18 cellular contexts compared by ENCODE assay signal in genomic region chr9:134770972-134771971, GRCh38.
DNase-seq lines count a peak whose midpoint lies in the region; ATAC-seq and TF ChIP-seq lines count a peak whose summit lies in the region.
"Had no signal": no experiment of that assay in that cellular context is flagged by ENCODE, and none has a peak within 500 bp of the region (broad histone marks: within the 10 kb centered on the region; RNA-seq: fewer than 3 reads in every experiment).

No MANE protein-coding gene starts in this region.

- H2AFZ ChIP-seq in trophoblast cell (ENCODE audit: insufficient read depth, low read length, poor library complexity) = no peak overlapping the region

- no peak overlapping the region for H4K91ac ChIP-seq in trophoblast cell (ENCODE audit: low read depth, low read length)

- no peak overlapping the region for H2BK12ac ChIP-seq in trophoblast cell (ENCODE audit: low read length)

- CTCF ChIA-PET in HEK293 (lab: Yijun Ruan, JAX) = interaction anchor here (0.9 to 1.5 kb wide), 3 partner anchors 11 to 322 kb away, joined by 3 read pairs; no protein-coding TSS in a partner anchor

- H3K23ac ChIP-seq in trophoblast cell (ENCODE audit: low read length) = no peak overlapping the region

- ATAC-seq in Right ventricle myocardium superior (ENCODE audit: poor library complexity) = no peak
- no peak for ATAC-seq in Right ventricle myocardium inferior
- ATAC-seq: lower lobe of right lung; naive thymus-derived CD4-positive, alpha-beta T cell; PC-3 had no signal

- H3K9me3 ChIP-seq in HEK293 (ENCODE audit: control insufficient read depth, insufficient read depth, low read depth, low read length) = no peaks in the 10 kb centered on the region
- H3K9me3 ChIP-seq in trophoblast cell (ENCODE audit: insufficient read depth, low read depth, low read length) = peaks cover 5% of the 10 kb centered on the region
- H3K9me3 ChIP-seq: lower lobe of right lung had no signal

- H3K18ac ChIP-seq in trophoblast cell (ENCODE audit: low read length) = no peak overlapping the region

- DNase-seq in Right ventricle myocardium superior (peak; percentile 64), Right ventricle myocardium inferior (ENCODE audit: missing footprints) (no peak), chondrocyte (ENCODE audit: low spot score) (no peak), trophoblast cell (no peak), ureter (ENCODE audit: low spot score) (no peak), OCI-M2 (lab: John Stamatoyannopoulos, UW; ENCODE audit: unreplicated experiment) (no peak)
- no peak for DNase-seq in stimulated activated CD4-positive, alpha-beta T cell treated with anti-CD3 and anti-CD28 coated beads, Interleukin-4, amount 100 ng/mL, for 1 hour
- DNase-seq: ACHN; activated gamma-delta T cell; anterior cingulate cortex; foreskin melanocyte; HFFc6; lower lobe of right lung; naive thymus-derived CD4-positive, alpha-beta T cell; NCI-H2081 treated with DMSO at 0.1 percent for 48 hours; NCI-H524; PC-3 had no signal

- POLR2A ChIA-PET in HEK293 (lab: Yijun Ruan, JAX) = no interaction called here

- no peaks in the 10 kb centered on the region for H3K79me1 ChIP-seq in trophoblast cell (ENCODE audit: low read length)

- TF ChIP-seq CTCF in HEK293 (tag by site-specific recombination; IDR thresholded peaks at IDR 0.05) (no peak), chondrocyte (IDR thresholded peaks at IDR 0.05) (no peak)

- H3K4me2 ChIP-seq in trophoblast cell (ENCODE audit: low read length) = no peak overlapping the region

- H3K4ac ChIP-seq in trophoblast cell (ENCODE audit: low read depth, low read length) = no peak overlapping the region

- no peak overlapping the region for H3K27ac ChIP-seq in HEK293 (ENCODE audit: extremely low read depth, low read depth, low read length)
- H3K27ac ChIP-seq in trophoblast cell (ENCODE audit: low read depth, low read length) = no peak overlapping the region
- H3K27ac ChIP-seq: lower lobe of right lung had no signal

- H4K8ac ChIP-seq in trophoblast cell (ENCODE audit: low read depth, low read length) = no peak overlapping the region

- intact Hi-C loops in Right ventricle myocardium superior (cut with DNase I) = no loop called here
- intact Hi-C loops in Right ventricle myocardium inferior (cut with DNase I) = no loop called here

- no peaks in the 10 kb centered on the region for H3K27me3 ChIP-seq in trophoblast cell (ENCODE audit: insufficient read depth, low read length)

- H2AK5ac ChIP-seq in trophoblast cell (ENCODE audit: low read length) = no peak overlapping the region

- H3K27ac Mint-ChIP-seq in chondrocyte (ENCODE audit: unreplicated experiment) = peak overlapping the region; percentile 17
- H3K27ac Mint-ChIP-seq: HFFc6; naive thymus-derived CD4-positive, alpha-beta T cell had no signal

- peaks cover 53% of the 10 kb centered on the region for H3K4me1 Mint-ChIP-seq in chondrocyte (ENCODE audit: low read depth)

- H3K4me1 ChIP-seq in HEK293 (ENCODE audit: control insufficient read depth, insufficient read depth, low read length) = peaks cover 3% of the 10 kb centered on the region; the same call in 1 of the 2 replicates
- H3K4me1 ChIP-seq in trophoblast cell (ENCODE audit: control insufficient read depth in 1 of 2, insufficient read depth in 2 of 2, low read length in 2 of 2) = peaks cover 0 to 4% of the 10 kb centered on the region in 2 experiments

- no peaks in the 10 kb centered on the region for H3K27me3 Mint-ChIP-seq in chondrocyte (ENCODE audit: low read depth)

- H3K36me3 ChIP-seq in HEK293 (ENCODE audit: control insufficient read depth in 2 of 2, insufficient read depth in 1 of 2, low read length in 2 of 2) (no peaks in the 10 kb centered on the region), trophoblast cell (ENCODE audit: control insufficient read depth in 1 of 2, insufficient read depth in 2 of 2, low read length in 2 of 2) (peaks cover 84 to 88% of the 10 kb centered on the region in 2 experiments)

- WGBS in trophoblast cell (ENCODE audit: extremely low coverage, insufficient coverage, insufficient read length) = no CpG with 5 or more reads among the region's 34 CpGs

- H3K9me3 Mint-ChIP-seq in chondrocyte (ENCODE audit: low read depth) = no peaks in the 10 kb centered on the region
- H3K9me3 Mint-ChIP-seq: HFFc6; naive thymus-derived CD4-positive, alpha-beta T cell had no signal

- H3K4me3 ChIP-seq in HEK293 (ENCODE audit: low read depth, low read length) (no peak overlapping the region), trophoblast cell (ENCODE audit: low read depth, low read length) (peak overlapping the region; percentile 19)
- H3K4me3 ChIP-seq: lower lobe of right lung had no signal

- H3K14ac ChIP-seq in trophoblast cell (ENCODE audit: low read length) = no peak overlapping the region

- H3K4me3 Mint-ChIP-seq in chondrocyte (ENCODE audit: unreplicated experiment) = no peak overlapping the region
- H3K4me3 Mint-ChIP-seq: HFFc6; naive thymus-derived CD4-positive, alpha-beta T cell had no signal

- no peak overlapping the region for H4K12ac ChIP-seq in trophoblast cell (ENCODE audit: low read depth, low read length)

- no peaks in the 10 kb centered on the region for H3K79me2 ChIP-seq in trophoblast cell (ENCODE audit: control insufficient read depth, insufficient read depth, low read length, poor library complexity)

- no peak overlapping the region for H2BK5ac ChIP-seq in trophoblast cell (ENCODE audit: low read depth, low read length, poor library complexity)

- H3K9ac ChIP-seq in trophoblast cell (ENCODE audit: low read length) = no peak overlapping the region

- peaks cover 46% of the 10 kb centered on the region for H3K36me3 Mint-ChIP-seq in chondrocyte (ENCODE audit: low read depth)
- H3K36me3 Mint-ChIP-seq: naive thymus-derived CD4-positive, alpha-beta T cell had no signal

- no peak overlapping the region for H2BK120ac ChIP-seq in trophoblast cell (ENCODE audit: insufficient read depth, low read length, poor library complexity)

TF ChIP-seq in HEK293, 187 proteins besides CTCF, POLR2A, EP300 and RAD21:
- TF ChIP-seq ZBTB49 (tag by site-specific recombination; IDR thresholded peaks at IDR 0.05; ENCODE audit: low read depth) = no peak
- no peak for TF ChIP-seq ZNF2 (tag by site-specific recombination; IDR thresholded peaks at IDR 0.05)
- TF ChIP-seq ZNF768 (tag by site-specific recombination; IDR thresholded peaks at IDR 0.05) = 0 out of 2 replicates have a peak, but pooled peaks have one; percentile 21
